In the genomic region with DNA sequence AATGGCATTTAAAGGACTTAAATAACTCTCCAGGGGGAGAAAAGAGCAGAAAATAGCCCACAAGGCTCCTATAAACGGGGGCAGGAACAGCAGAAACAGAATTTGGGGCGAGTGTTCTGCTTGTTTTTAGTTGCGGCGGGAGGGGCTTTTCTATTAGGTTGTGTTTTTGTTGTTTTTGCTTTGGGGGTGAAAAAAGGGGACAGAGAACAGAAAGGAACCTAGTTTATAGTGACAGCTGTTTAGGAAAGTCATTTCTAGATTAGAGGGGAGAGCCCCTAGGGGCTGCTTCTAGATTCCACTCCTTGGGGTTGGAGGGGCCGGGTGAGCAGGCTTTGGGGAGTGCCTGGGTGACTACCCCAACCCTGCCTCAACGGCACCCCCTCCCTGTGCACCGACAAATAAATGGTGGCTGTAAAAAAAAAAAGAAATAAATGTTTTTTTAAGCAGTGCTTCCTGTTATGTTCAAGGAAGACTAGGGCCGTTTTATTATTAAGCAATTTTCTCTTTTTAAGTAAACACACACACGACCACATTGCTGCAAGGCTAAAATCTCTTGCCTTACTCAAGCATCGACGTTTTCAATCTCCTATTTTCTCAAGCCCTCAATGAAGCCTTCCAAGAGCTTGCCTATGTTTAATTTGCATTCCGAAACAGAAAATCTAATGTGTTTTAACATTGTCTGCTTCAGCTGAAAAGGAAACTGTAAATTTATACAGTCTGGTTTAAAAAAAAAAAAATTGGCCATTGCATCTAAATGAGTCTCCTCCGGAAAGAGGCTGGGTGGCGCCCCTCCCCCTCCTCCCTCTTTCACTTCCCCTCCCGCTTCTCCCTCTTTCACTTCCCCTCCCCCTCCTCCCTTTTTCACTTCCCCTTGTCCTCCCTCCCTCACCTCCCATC, we compare ENCODE assay signal across 8 cellular contexts.
DNase-seq lines count a peak whose midpoint lies in the region; ATAC-seq and TF ChIP-seq lines count a peak whose summit lies in the region.

No MANE protein-coding gene starts in this region.

- TF ChIP-seq CTCF in OCI-LY3 (IDR thresholded peaks at IDR 0.05; ENCODE audit: low read depth, low read length) (0 out of 2 replicates have a peak, but pooled peaks have one; percentile 10), cardiac muscle cell (IDR thresholded peaks at IDR 0.05; ENCODE audit: low read depth, low read length) (no peak)

- H4K20me1 ChIP-seq in BLaER1 = no peaks in the 10 kb centered on the region
- no peaks in the 10 kb centered on the region for H4K20me1 ChIP-seq in OCI-LY3 (ENCODE audit: insufficient read depth, low read length)

- ATAC-seq in GM19025 (IDR thresholded peaks at IDR 0.05; ENCODE audit: low read depth, unreplicated experiment) (peak; percentile 76), HG03108 (IDR thresholded peaks at IDR 0.05; ENCODE audit: unreplicated experiment) (peak; percentile 78)

- peak; percentile 10 for DNase-seq in activated gamma-delta T cell (lab: John Stamatoyannopoulos, UW)
- DNase-seq in cardiac muscle cell (ENCODE audit: low read depth in 1 of 2, low spot score in 1 of 2) = peak; percentile 48 to 65
- DNase-seq in retina = peak; percentile 38
- DNase-seq in NCI-H1048 (lab: John Stamatoyannopoulos, UW) = no peak

- peak overlapping the region; percentile 82 for H3K9ac ChIP-seq in BLaER1
- H3K9ac ChIP-seq in OCI-LY3 (ENCODE audit: low read length) = peak overlapping the region; percentile 65

- H3K4me2 ChIP-seq in BLaER1 (peak overlapping the region; percentile 93), OCI-LY3 (ENCODE audit: low read length) (peak overlapping the region; percentile 83)

- H3K4me3 ChIP-seq in BLaER1 = peak overlapping the region; percentile 58
- peak overlapping the region; percentile 71 for H3K4me3 ChIP-seq in OCI-LY3 (ENCODE audit: low read length)
- no peak overlapping the region for H3K4me3 ChIP-seq in cardiac muscle cell

- H3K79me2 ChIP-seq in OCI-LY3 (ENCODE audit: low read length) = no peaks in the 10 kb centered on the region

- H3K27me3 ChIP-seq in BLaER1 = no peaks in the 10 kb centered on the region
- no peaks in the 10 kb centered on the region for H3K27me3 ChIP-seq in OCI-LY3 (ENCODE audit: low read depth, low read length)
- H3K27me3 ChIP-seq in cardiac muscle cell = no peaks in the 10 kb centered on the region

- H3K9me3 ChIP-seq in BLaER1 (peaks cover 5% of the 10 kb centered on the region; the same call in 1 of the 2 replicates), OCI-LY3 (ENCODE audit: insufficient read depth, low read length) (peaks cover 20% of the 10 kb centered on the region; the same call in 1 of the 2 replicates), cardiac muscle cell (ENCODE audit: low read depth) (no peaks in the 10 kb centered on the region)

- H3K27ac ChIP-seq in BLaER1 (peak overlapping the region; percentile 92), OCI-LY3 (ENCODE audit: low read length) (peak overlapping the region; percentile 99), cardiac muscle cell (peak overlapping the region; percentile 76)

- no peak overlapping the region; the same call in 1 of the 2 replicates for H2AFZ ChIP-seq in OCI-LY3 (ENCODE audit: low read depth, low read length)

- H3K4me1 ChIP-seq in BLaER1 (peaks cover 48% of the 10 kb centered on the region), OCI-LY3 (ENCODE audit: low read length) (peaks cover 19% of the 10 kb centered on the region), cardiac muscle cell (ENCODE audit: low read depth) (peaks cover 22% of the 10 kb centered on the region)

- H3K36me3 ChIP-seq in BLaER1 = no peaks in the 10 kb centered on the region
- H3K36me3 ChIP-seq in OCI-LY3 (replicated peaks; ENCODE audit: low read depth, low read length) = peaks cover 6% of the 10 kb centered on the region
- no peaks in the 10 kb centered on the region for H3K36me3 ChIP-seq in cardiac muscle cell
